2 cellular contexts compared by ENCODE assay signal in genomic region chr19:18388328-18389094, GRCh38.
TF ChIP-seq lines count a peak whose summit lies in the region.

No MANE protein-coding gene starts in this region.

TF ChIP-seq in HEK293, 187 proteins besides CTCF, POLR2A, EP300 and RAD21 (continued from another document and continues in another):
- TF ChIP-seq ZNF645 (tag by site-specific recombination; IDR thresholded peaks at IDR 0.05) (no peak), ZNF398 (tag by site-specific recombination; IDR thresholded peaks at IDR 0.05) (no peak), ZSCAN16 (tag by site-specific recombination; IDR thresholded peaks at IDR 0.05) (no peak), ZNF558 (tag by site-specific recombination; IDR thresholded peaks at IDR 0.05) (no peak), KLF16 (tag by site-specific recombination; IDR thresholded peaks at IDR 0.05) (no peak), ZNF121 (tag by site-specific recombination; IDR thresholded peaks at IDR 0.05) (no peak), ZNF791 (tag by site-specific recombination; IDR thresholded peaks at IDR 0.05) (no peak), ZBTB44 (tag by site-specific recombination; IDR thresholded peaks at IDR 0.05) (peak; percentile 34; the same call in 1 of the 2 replicates), ZNF292 (tag by site-specific recombination; IDR thresholded peaks at IDR 0.05; ENCODE audit: borderline replicate concordance, low read depth) (no peak), ZNF518A (tag by site-specific recombination; conservative IDR thresholded peaks at IDR 0.05; ENCODE audit: low read depth) (no peak)
- TF ChIP-seq, protein P1, sequence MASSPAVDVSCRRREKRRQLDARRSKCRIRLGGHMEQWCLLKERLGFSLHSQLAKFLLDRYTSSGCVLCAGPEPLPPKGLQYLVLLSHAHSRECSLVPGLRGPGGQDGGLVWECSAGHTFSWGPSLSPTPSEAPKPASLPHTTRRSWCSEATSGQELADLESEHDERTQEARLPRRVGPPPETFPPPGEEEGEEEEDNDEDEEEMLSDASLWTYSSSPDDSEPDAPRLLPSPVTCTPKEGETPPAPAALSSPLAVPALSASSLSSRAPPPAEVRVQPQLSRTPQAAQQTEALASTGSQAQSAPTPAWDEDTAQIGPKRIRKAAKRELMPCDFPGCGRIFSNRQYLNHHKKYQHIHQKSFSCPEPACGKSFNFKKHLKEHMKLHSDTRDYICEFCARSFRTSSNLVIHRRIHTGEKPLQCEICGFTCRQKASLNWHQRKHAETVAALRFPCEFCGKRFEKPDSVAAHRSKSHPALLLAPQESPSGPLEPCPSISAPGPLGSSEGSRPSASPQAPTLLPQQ (tag by site-specific recombination; IDR thresholded peaks at IDR 0.05) = peak; percentile 59; the same call in 1 of the 2 replicates

TF ChIP-seq in K562, 482 proteins besides CTCF, POLR2A, EP300 and RAD21 (continued from another document and continues in another):
- TF ChIP-seq ZBTB49 (CRISPR knock-in tag; IDR thresholded peaks at IDR 0.05; ENCODE audit: borderline replicate concordance) = 0 out of 2 replicates have a peak, but pooled peaks have one; percentile 20
- TF ChIP-seq NCOA1 (IDR thresholded peaks at IDR 0.05; ENCODE audit: low read depth) = no peak
- TF ChIP-seq CREB3 (tag; conservative IDR thresholded peaks at IDR 0.05; ENCODE audit: low read depth) = no peak
- no peak for TF ChIP-seq XRCC4 (IDR thresholded peaks at IDR 0.05; ENCODE audit: extremely low read depth, insufficient read depth, insufficient read length)
- TF ChIP-seq NR2C1 (IDR thresholded peaks at IDR 0.05) = no peak
- no peak for TF ChIP-seq NR2C1 (tag; IDR thresholded peaks at IDR 0.05)
- TF ChIP-seq CBFB (CRISPR knock-in tag; IDR thresholded peaks at IDR 0.05) = peak; percentile 96
- TF ChIP-seq MCM2 (IDR thresholded peaks at IDR 0.05; ENCODE audit: low read depth) = no peak
- peak; percentile 86 for TF ChIP-seq LCOR (CRISPR knock-in tag; IDR thresholded peaks at IDR 0.05)
- peak; percentile 45; the same call in 1 of the 2 replicates for TF ChIP-seq STAT6 (CRISPR knock-in tag; IDR thresholded peaks at IDR 0.05)
- TF ChIP-seq ZNF311 (CRISPR knock-in tag; IDR thresholded peaks at IDR 0.05) = no peak
- no peak for TF ChIP-seq SNIP1 (IDR thresholded peaks at IDR 0.05; ENCODE audit: low read depth)
- 0 out of 4 replicates have a peak, but pooled peaks have one; percentile 17 to 27 for TF ChIP-seq FOXK2 (conservative IDR thresholded peaks at IDR 0.05 in 1 of 2, IDR thresholded peaks at IDR 0.05 in 1 of 2; ENCODE audit: low read depth in 2 of 2)
- TF ChIP-seq TBL1XR1 (IDR thresholded peaks at IDR 0.05; ENCODE audit: low read length in 2 of 2) = peak in 1 of 2 experiments; percentile 45; a peak in 2 of 4 replicates
- peak; percentile 91 for TF ChIP-seq FUS (optimal IDR thresholded peaks at IDR 0.05; ENCODE audit: low read depth, low read length)
- peak; percentile 94 for TF ChIP-seq ZBTB33 (CRISPR knock-in tag; IDR thresholded peaks at IDR 0.05)
- no peak for TF ChIP-seq ESRRB (CRISPR knock-in tag; IDR thresholded peaks at IDR 0.05; ENCODE audit: borderline replicate concordance)
- TF ChIP-seq MAZ (CRISPR knock-in tag; conservative IDR thresholded peaks at IDR 0.05 in 1 of 2, IDR thresholded peaks at IDR 0.05 in 1 of 2) = peak; percentile 76 to 81
- peak in 1 of 2 experiments; percentile 91; a peak in 1 of 3 replicates for TF ChIP-seq CBX3 (IDR thresholded peaks at IDR 0.05; ENCODE audit: borderline replicate concordance in 1 of 2, low read length in 2 of 2)
- TF ChIP-seq, protein P2, sequence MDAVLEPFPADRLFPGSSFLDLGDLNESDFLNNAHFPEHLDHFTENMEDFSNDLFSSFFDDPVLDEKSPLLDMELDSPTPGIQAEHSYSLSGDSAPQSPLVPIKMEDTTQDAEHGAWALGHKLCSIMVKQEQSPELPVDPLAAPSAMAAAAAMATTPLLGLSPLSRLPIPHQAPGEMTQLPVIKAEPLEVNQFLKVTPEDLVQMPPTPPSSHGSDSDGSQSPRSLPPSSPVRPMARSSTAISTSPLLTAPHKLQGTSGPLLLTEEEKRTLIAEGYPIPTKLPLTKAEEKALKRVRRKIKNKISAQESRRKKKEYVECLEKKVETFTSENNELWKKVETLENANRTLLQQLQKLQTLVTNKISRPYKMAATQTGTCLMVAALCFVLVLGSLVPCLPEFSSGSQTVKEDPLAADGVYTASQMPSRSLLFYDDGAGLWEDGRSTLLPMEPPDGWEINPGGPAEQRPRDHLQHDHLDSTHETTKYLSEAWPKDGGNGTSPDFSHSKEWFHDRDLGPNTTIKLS (IDR thresholded peaks at IDR 0.05; ENCODE audit: borderline replicate concordance, low read depth) = peak; percentile 52; the same call in 1 of the 2 replicates
- no peak for TF ChIP-seq RFX7 (CRISPR knock-in tag; IDR thresholded peaks at IDR 0.05)
- peak; percentile 57; the same call in 1 of the 2 replicates for TF ChIP-seq ZKSCAN1 (IDR thresholded peaks at IDR 0.05; ENCODE audit: low read depth, low read length)
- TF ChIP-seq, protein P3, sequence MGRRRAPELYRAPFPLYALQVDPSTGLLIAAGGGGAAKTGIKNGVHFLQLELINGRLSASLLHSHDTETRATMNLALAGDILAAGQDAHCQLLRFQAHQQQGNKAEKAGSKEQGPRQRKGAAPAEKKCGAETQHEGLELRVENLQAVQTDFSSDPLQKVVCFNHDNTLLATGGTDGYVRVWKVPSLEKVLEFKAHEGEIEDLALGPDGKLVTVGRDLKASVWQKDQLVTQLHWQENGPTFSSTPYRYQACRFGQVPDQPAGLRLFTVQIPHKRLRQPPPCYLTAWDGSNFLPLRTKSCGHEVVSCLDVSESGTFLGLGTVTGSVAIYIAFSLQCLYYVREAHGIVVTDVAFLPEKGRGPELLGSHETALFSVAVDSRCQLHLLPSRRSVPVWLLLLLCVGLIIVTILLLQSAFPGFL (CRISPR knock-in tag; IDR thresholded peaks at IDR 0.05) = peak; percentile 73; the same call in 1 of the 2 replicates
- no peak for TF ChIP-seq MAFK (IDR thresholded peaks at IDR 0.05; ENCODE audit: low read length)
- TF ChIP-seq MYC (IDR thresholded peaks at IDR 0.05; ENCODE audit: low read depth, low read length) = peak; percentile 95
- TF ChIP-seq MYC (CRISPR knock-in tag; IDR thresholded peaks at IDR 0.05; ENCODE audit: borderline replicate concordance, low read depth) = no peak; the same call in 1 of the 2 replicates
- TF ChIP-seq POLR2AphosphoS2 (IDR thresholded peaks at IDR 0.05; ENCODE audit: low read length) = peak; percentile 64; the same call in 1 of the 2 replicates
- TF ChIP-seq ADNP (tag; IDR thresholded peaks at IDR 0.05) = peak; percentile 66; the same call in 1 of the 2 replicates
- TF ChIP-seq, protein P4, sequence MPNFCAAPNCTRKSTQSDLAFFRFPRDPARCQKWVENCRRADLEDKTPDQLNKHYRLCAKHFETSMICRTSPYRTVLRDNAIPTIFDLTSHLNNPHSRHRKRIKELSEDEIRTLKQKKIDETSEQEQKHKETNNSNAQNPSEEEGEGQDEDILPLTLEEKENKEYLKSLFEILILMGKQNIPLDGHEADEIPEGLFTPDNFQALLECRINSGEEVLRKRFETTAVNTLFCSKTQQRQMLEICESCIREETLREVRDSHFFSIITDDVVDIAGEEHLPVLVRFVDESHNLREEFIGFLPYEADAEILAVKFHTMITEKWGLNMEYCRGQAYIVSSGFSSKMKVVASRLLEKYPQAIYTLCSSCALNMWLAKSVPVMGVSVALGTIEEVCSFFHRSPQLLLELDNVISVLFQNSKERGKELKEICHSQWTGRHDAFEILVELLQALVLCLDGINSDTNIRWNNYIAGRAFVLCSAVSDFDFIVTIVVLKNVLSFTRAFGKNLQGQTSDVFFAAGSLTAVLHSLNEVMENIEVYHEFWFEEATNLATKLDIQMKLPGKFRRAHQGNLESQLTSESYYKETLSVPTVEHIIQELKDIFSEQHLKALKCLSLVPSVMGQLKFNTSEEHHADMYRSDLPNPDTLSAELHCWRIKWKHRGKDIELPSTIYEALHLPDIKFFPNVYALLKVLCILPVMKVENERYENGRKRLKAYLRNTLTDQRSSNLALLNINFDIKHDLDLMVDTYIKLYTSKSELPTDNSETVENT (CRISPR knock-in tag; IDR thresholded peaks at IDR 0.05) = peak; percentile 83
- TF ChIP-seq, protein P5, sequence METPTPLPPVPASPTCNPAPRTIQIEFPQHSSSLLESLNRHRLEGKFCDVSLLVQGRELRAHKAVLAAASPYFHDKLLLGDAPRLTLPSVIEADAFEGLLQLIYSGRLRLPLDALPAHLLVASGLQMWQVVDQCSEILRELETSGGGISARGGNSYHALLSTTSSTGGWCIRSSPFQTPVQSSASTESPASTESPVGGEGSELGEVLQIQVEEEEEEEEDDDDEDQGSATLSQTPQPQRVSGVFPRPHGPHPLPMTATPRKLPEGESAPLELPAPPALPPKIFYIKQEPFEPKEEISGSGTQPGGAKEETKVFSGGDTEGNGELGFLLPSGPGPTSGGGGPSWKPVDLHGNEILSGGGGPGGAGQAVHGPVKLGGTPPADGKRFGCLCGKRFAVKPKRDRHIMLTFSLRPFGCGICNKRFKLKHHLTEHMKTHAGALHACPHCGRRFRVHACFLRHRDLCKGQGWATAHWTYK (CRISPR knock-in tag; IDR thresholded peaks at IDR 0.05) = peak; percentile 3; the same call in 1 of the 2 replicates
- peak; percentile 91 for TF ChIP-seq E2F6 (IDR thresholded peaks at IDR 0.05; ENCODE audit: borderline replicate concordance in 1 of 2, extremely low read depth in 1 of 2, insufficient read depth in 1 of 2, insufficient read length in 1 of 2, low read depth in 1 of 2, low read length in 1 of 2, poor library complexity in 1 of 2, severe bottlenecking in 1 of 2)
- peak; percentile 94 for TF ChIP-seq L3MBTL2 (IDR thresholded peaks at IDR 0.05)
- no peak for TF ChIP-seq ZNF445 (CRISPR knock-in tag; IDR thresholded peaks at IDR 0.05; ENCODE audit: low read depth)
- peak; percentile 73 for TF ChIP-seq KDM5B (IDR thresholded peaks at IDR 0.05; ENCODE audit: insufficient replicate concordance, low read depth, low read length)
- peak; percentile 100 for TF ChIP-seq U2AF1 (optimal IDR thresholded peaks at IDR 0.05; ENCODE audit: low read depth, low read length)
- TF ChIP-seq ZNF583 (CRISPR knock-in tag; IDR thresholded peaks at IDR 0.05) = peak; percentile 70; the same call in 1 of the 2 replicates
- no peak for TF ChIP-seq BRD9 (IDR thresholded peaks at IDR 0.05; ENCODE audit: low read depth, partially characterized antibody)
- no peak for TF ChIP-seq RFX5 (IDR thresholded peaks at IDR 0.05; ENCODE audit: low read depth, low read length)
